Comparison of ENCODE assay signal across 13 cellular contexts in genomic region chr20:57581202-57582028, GRCh38. TPM values are rescaled to one million over a fixed set of nuclear protein-coding genes. Genes with fewer than 3 reads are reported as not detected.
DNase-seq lines count a peak whose midpoint lies in the region; ATAC-seq and TF ChIP-seq lines count a peak whose summit lies in the region.
"Had no signal": no experiment of that assay in that cellular context is flagged by ENCODE, and none has a peak within 500 bp of the region (broad histone marks: within the 10 kb centered on the region; RNA-seq: fewer than 3 reads in every experiment).

No MANE protein-coding gene starts in this region.

- RAD21 ChIA-PET in HCT116 (lab: Charles Lee; ENCODE audit: low non-redundant PET in 1 of 2, low total read pairs in 2 of 2, uncharacterized antibody in 2 of 2, unreplicated experiment in 2 of 2), result no interaction called here

- no peak overlapping the region for H3K9ac ChIP-seq in HCT116 (ENCODE audit: low read length)
- peak overlapping the region; percentile 78 for H3K9ac ChIP-seq in adipocyte (ENCODE audit: low read length)

- no peaks in the 10 kb centered on the region for H3K9me2 ChIP-seq in HCT116 (ENCODE audit: insufficient read depth)

- ATAC-seq in HCT116, result peak; percentile 47; the same call in 1 of the 2 replicates
- peak; percentile 7 for ATAC-seq in left lobe of liver
- ATAC-seq in gastrocnemius medialis, result no peak
- ATAC-seq in GM19023 (IDR thresholded peaks at IDR 0.05; ENCODE audit: unreplicated experiment), result no peak

- H3K9me3 ChIP-seq in HCT116 (ENCODE audit: control insufficient read depth in 1 of 2, insufficient read depth in 1 of 2, low read depth in 1 of 2, low read length in 2 of 2) (no peaks in the 10 kb centered on the region), adipocyte (ENCODE audit: control insufficient read depth, low read length) (peaks cover 8% of the 10 kb centered on the region), gastrocnemius medialis (no peaks in the 10 kb centered on the region)

- H3K36me3 ChIP-seq in HCT116 (ENCODE audit: control insufficient read depth in 1 of 2, insufficient read depth in 2 of 2, low read length in 2 of 2) (no peaks in the 10 kb centered on the region), adipocyte (ENCODE audit: control insufficient read depth, insufficient read depth, low read length, severe bottlenecking) (no peaks in the 10 kb centered on the region), gastrocnemius medialis (no peaks in the 10 kb centered on the region)

- no peak overlapping the region for H3K27ac ChIP-seq in HCT116 (ENCODE audit: low read depth, low read length)
- H3K27ac ChIP-seq in gastrocnemius medialis, result peak overlapping the region; percentile 38 to 74 (median 61)

- no TSS peak for BruUV-seq in HCT116 (replicated peaks; lab: Mats Ljungman, UMichigan)

- no peak overlapping the region for H2AFZ ChIP-seq in HCT116 (ENCODE audit: low read depth, low read length, poor library complexity, severe bottlenecking)

- POLR2A ChIA-PET in HCT116 (lab: Charles Lee), result no interaction called here

- intact Hi-C loops in HCT116 (cut with micrococcal nuclease), result no loop called here
- intact Hi-C loops in gastrocnemius medialis (cut with DNase I; ENCODE audit: low total_unique reads), result no loop called here

- no peaks in the 10 kb centered on the region for H3K79me2 ChIP-seq in HCT116 (ENCODE audit: insufficient read depth, low read length)

- no peak for DNase-seq in HCT116 (ENCODE audit: low read depth, low spot score)
- DNase-seq in adipocyte (ENCODE audit: low read depth), result no peak
- peak; percentile 48 for DNase-seq in left lobe of liver (ENCODE audit: low spot score)
- DNase-seq in gastrocnemius medialis, result no peak
- DNase-seq in NCI-H1105 treated with DMSO at 0.1 percent for 48 hours (lab: John Stamatoyannopoulos, UW), result no peak
- no peak for DNase-seq in EL
- no peak for DNase-seq in D341Med (ENCODE audit: low spot score)
- DNase-seq: activated CD4-positive, alpha-beta T cell treated with anti-CD3 and anti-CD28 coated beads, Interleukin-2, amount 50 U/mL, for 4 hours; DMS79; KG1; OCI-M1 had no signal

- H3K27me3 ChIP-seq in HCT116 (ENCODE audit: insufficient read depth, low read length), result peaks cover 59% of the 10 kb centered on the region
- H3K27me3 ChIP-seq in adipocyte (replicated peaks; ENCODE audit: control insufficient read depth, insufficient read depth, low read length), result peaks cover 58% of the 10 kb centered on the region
- peaks cover 16 to 24% (median 22%) of the 10 kb centered on the region in 3 donors for H3K27me3 ChIP-seq in gastrocnemius medialis

- H3K4me1 ChIP-seq in HCT116 (ENCODE audit: control insufficient read depth in 1 of 2, insufficient read depth in 2 of 2, low read length in 2 of 2) (no peaks in the 10 kb centered on the region), adipocyte (ENCODE audit: control insufficient read depth, insufficient read depth, low read length) (peaks cover 51% of the 10 kb centered on the region), gastrocnemius medialis (peaks cover 0 to 9% of the 10 kb centered on the region in 2 donors)

- CTCF ChIA-PET in HCT116 (lab: Charles Lee), result no interaction called here

- H4K20me1 ChIP-seq in HCT116 (ENCODE audit: insufficient read depth), result no peaks in the 10 kb centered on the region

- no peak overlapping the region for H3K4me2 ChIP-seq in HCT116 (ENCODE audit: low read length)

- TF ChIP-seq CTCF in HCT116 (IDR thresholded peaks at IDR 0.05 in 2 of 3, conservative IDR thresholded peaks at IDR 0.05 in 1 of 3; ENCODE audit: borderline replicate concordance in 1 of 3, insufficient read depth in 1 of 3, low read depth in 2 of 3, low read length in 2 of 3) (no peak), gastrocnemius medialis (IDR thresholded peaks at IDR 0.05 in 4 of 5, conservative IDR thresholded peaks at IDR 0.05 in 1 of 5) (no peak)

- TF ChIP-seq POLR2A in HCT116 (IDR thresholded peaks at IDR 0.05; ENCODE audit: borderline replicate concordance, extremely low read depth, insufficient read depth, insufficient read length) (no peak), gastrocnemius medialis (IDR thresholded peaks at IDR 0.05) (no peak)

- TF ChIP-seq RAD21 in HCT116 (IDR thresholded peaks at IDR 0.05; ENCODE audit: low read depth), result no peak

- in situ Hi-C loops in gastrocnemius medialis (cut with MboI; ENCODE audit: low sequenced_read_pairs in 4 of 4), result no loop called here

- no peak overlapping the region for H3K4me3 ChIP-seq in HCT116 (replicated peaks in 1 of 2; ENCODE audit: low read depth in 1 of 2, low read length in 2 of 2)
- peak overlapping the region; percentile 63 for H3K4me3 ChIP-seq in adipocyte (ENCODE audit: low read length)
- no peak overlapping the region for H3K4me3 ChIP-seq in gastrocnemius medialis

TF ChIP-seq in HCT116, 20 proteins besides CTCF, POLR2A, EP300 and RAD21:
- TF ChIP-seq JUND (IDR thresholded peaks at IDR 0.05) (no peak), MAX (IDR thresholded peaks at IDR 0.05) (no peak), ATF3 (IDR thresholded peaks at IDR 0.05) (no peak), ZBTB33 (IDR thresholded peaks at IDR 0.05; ENCODE audit: extremely low read depth, insufficient replicate concordance, low read length) (no peak), CBX3 (IDR thresholded peaks at IDR 0.05; ENCODE audit: low read depth) (no peak), SIN3A (IDR thresholded peaks at IDR 0.05; ENCODE audit: low read depth) (no peak), CEBPB (IDR thresholded peaks at IDR 0.05; ENCODE audit: low read depth) (no peak), YY1 (IDR thresholded peaks at IDR 0.05; ENCODE audit: extremely low read depth, insufficient replicate concordance, low read depth, low read length) (no peak), ZNF274 (IDR thresholded peaks at IDR 0.05; ENCODE audit: low read depth, low read length) (no peak), FOSL1 (IDR thresholded peaks at IDR 0.05; ENCODE audit: low read depth) (no peak), TCF7L2 (IDR thresholded peaks at IDR 0.05; ENCODE audit: borderline replicate concordance, extremely low read depth, insufficient read depth, insufficient read length) (no peak)

RNA-seq across cellular contexts. Expression of gene PCK1, which starts 20.5 kb away (rescaled TPM):
- total RNA-seq in HCT116 (2021; ENCODE audit: unreplicated experiment) (0.49 TPM), left lobe of liver (1,004 TPM), gastrocnemius medialis (1 to 10 TPM in 3 of 4 donors, under 1 TPM in 1; 0.10 to 3.2 (median 1.7) TPM)
- 0.11 TPM in 1 of 2 replicates, not detected in the other for polyA plus RNA-seq in HCT116 (2012)
- total RNA-seq: epithelial cell of proximal tubule had no signal

RNA-seq across cellular contexts. Expression of gene ZBP1, which starts 38.8 kb away (rescaled TPM):
- not detected for total RNA-seq in HCT116 (2021; ENCODE audit: unreplicated experiment)
- not detected in 2 replicates for polyA plus RNA-seq in HCT116 (2012)
- 0.08 TPM for total RNA-seq in left lobe of liver
- total RNA-seq in gastrocnemius medialis, result not detected
- total RNA-seq: epithelial cell of proximal tubule had no signal

RNA-seq across cellular contexts. Expression of gene CTCFL, which starts 56.5 kb away (rescaled TPM):
- total RNA-seq in HCT116 (2021; ENCODE audit: unreplicated experiment) (0.34 TPM), left lobe of liver (0.15 TPM), gastrocnemius medialis (not detected)
- polyA plus RNA-seq in HCT116 (2012), result not detected in 2 replicates

Comparison
In these comparisons a context has a peak if more than half of its experiments do, and no peak if none do; other contexts are left out.
1. ATAC-seq: peak in HCT116 (single experiment) and left lobe of liver (single experiment); none in gastrocnemius medialis (0 of 2) and GM19023 (single experiment).
2. RNA of gene PCK1, which starts 20.5 kb away (total RNA-seq): 1,004 TPM in left lobe of liver (single experiment); 0.10 to 3.2 TPM in gastrocnemius medialis and 0.49 TPM in HCT116 (single experiment); every median in the first group is over 100 times any median in the second.